8 cellular contexts compared by ENCODE assay signal in genomic region chr2:65231892-65232477, GRCh38. TPM values are rescaled to one million over a fixed set of nuclear protein-coding genes. Genes with fewer than 3 reads are reported as not detected.
DNase-seq lines count a peak whose midpoint lies in the region; ATAC-seq and TF ChIP-seq lines count a peak whose summit lies in the region.

No MANE protein-coding gene starts in this region.

- H3K27me3 ChIP-seq in mucosa of rectum (ENCODE audit: control insufficient read depth in 2 of 2, insufficient read depth in 2 of 2, low read length in 2 of 2), result no peaks in the 10 kb centered on the region
- H3K27me3 ChIP-seq in heart right ventricle, result no peaks in the 10 kb centered on the region

- no peak for ATAC-seq in activated naive CD8-positive, alpha-beta T cell treated with anti-CD3 and anti-CD28 coated beads, Interleukin-2, amount 50 U/mL, for 24 hours
- ATAC-seq in GM21447 (IDR thresholded peaks at IDR 0.05; ENCODE audit: unreplicated experiment) (no peak), heart right ventricle (no peak)

- peaks cover 9 to 15% of the 10 kb centered on the region in 2 donors for H3K4me1 ChIP-seq in mucosa of rectum (ENCODE audit: control insufficient read depth in 2 of 2, insufficient read depth in 2 of 2, low read length in 2 of 2)
- H3K4me1 ChIP-seq in heart right ventricle, result peaks cover 3 to 82% (median 73%) of the 10 kb centered on the region in 9 donors

- H3K9me3 Mint-ChIP-seq in CD14-positive monocyte (peaks cover 0 to 2% (median 0%) of the 10 kb centered on the region in 7 donors), IgD-negative memory B cell (no peaks in the 10 kb centered on the region)
- no peaks in the 10 kb centered on the region for H3K9me3 Mint-ChIP-seq in activated naive CD8-positive, alpha-beta T cell treated with anti-CD3 and anti-CD28 coated beads, Interleukin-2, amount 50 U/mL, for 24 hours

- no peak for TF ChIP-seq CTCF in CD14-positive monocyte (IDR thresholded peaks at IDR 0.05)
- no peak for TF ChIP-seq CTCF in heart right ventricle (IDR thresholded peaks at IDR 0.05)

- no peak overlapping the region for H3K4me3 ChIP-seq in mucosa of rectum (ENCODE audit: low read length in 2 of 2)
- H3K4me3 ChIP-seq in heart right ventricle, result no peak overlapping the region

- DNase-seq in CD14-positive monocyte (ENCODE audit: low spot score) (peak; percentile 51), retina (no peak), posterior vena cava (ENCODE audit: low spot score) (no peak), heart right ventricle (no peak)
- DNase-seq in activated naive CD8-positive, alpha-beta T cell treated with anti-CD3 and anti-CD28 coated beads, Interleukin-2, amount 50 U/mL, for 24 hours, result no peak

- H3K36me3 Mint-ChIP-seq in CD14-positive monocyte (peaks cover 17 to 40% of the 10 kb centered on the region in 2 donors), IgD-negative memory B cell (peaks cover 4% of the 10 kb centered on the region)
- H3K36me3 Mint-ChIP-seq in activated naive CD8-positive, alpha-beta T cell treated with anti-CD3 and anti-CD28 coated beads, Interleukin-2, amount 50 U/mL, for 24 hours (ENCODE audit: low read depth), result peaks cover 30% of the 10 kb centered on the region

- H3K4me3 Mint-ChIP-seq in CD14-positive monocyte (peak overlapping the region; percentile 37 to 53), IgD-negative memory B cell (peak overlapping the region; percentile 17 to 89 (median 80))
- H3K4me3 Mint-ChIP-seq in activated naive CD8-positive, alpha-beta T cell treated with anti-CD3 and anti-CD28 coated beads, Interleukin-2, amount 50 U/mL, for 24 hours, result peak overlapping the region; percentile 47

- H3K9me3 ChIP-seq in mucosa of rectum (ENCODE audit: control insufficient read depth in 2 of 2, low read length in 2 of 2) (no peaks in the 10 kb centered on the region), heart right ventricle (no peaks in the 10 kb centered on the region)

- H3K27me3 Mint-ChIP-seq in CD14-positive monocyte (ENCODE audit: low read depth in 3 of 3) (peaks cover 0 to 4% (median 0%) of the 10 kb centered on the region in 3 donors), IgD-negative memory B cell (no peaks in the 10 kb centered on the region)
- no peaks in the 10 kb centered on the region for H3K27me3 Mint-ChIP-seq in activated naive CD8-positive, alpha-beta T cell treated with anti-CD3 and anti-CD28 coated beads, Interleukin-2, amount 50 U/mL, for 24 hours

- peaks cover 0 to 4% of the 10 kb centered on the region in 2 donors for H3K36me3 ChIP-seq in mucosa of rectum (ENCODE audit: control insufficient read depth in 2 of 2, insufficient read depth in 2 of 2, low read length in 2 of 2)
- H3K36me3 ChIP-seq in heart right ventricle, result peaks cover 0 to 44% (median 0%) of the 10 kb centered on the region in 9 donors

- no peak overlapping the region for H3K9ac ChIP-seq in mucosa of rectum (ENCODE audit: low read depth in 1 of 2, low read length in 2 of 2)

- WGBS in heart right ventricle, 2 donors, result 81 to 87% methylated on average over 8 of the region's 8 CpGs

- H3K27ac Mint-ChIP-seq in CD14-positive monocyte (peak overlapping the region; percentile 82 to 94 (median 89)), IgD-negative memory B cell (peak overlapping the region; percentile 80 to 92 (median 83))
- peak overlapping the region; percentile 84 for H3K27ac Mint-ChIP-seq in activated naive CD8-positive, alpha-beta T cell treated with anti-CD3 and anti-CD28 coated beads, Interleukin-2, amount 50 U/mL, for 24 hours

- H3K4me1 Mint-ChIP-seq in CD14-positive monocyte (peaks cover 52% of the 10 kb centered on the region), IgD-negative memory B cell (peaks cover 40 to 53% (median 40%) of the 10 kb centered on the region in 3 donors)
- peaks cover 67% of the 10 kb centered on the region for H3K4me1 Mint-ChIP-seq in activated naive CD8-positive, alpha-beta T cell treated with anti-CD3 and anti-CD28 coated beads, Interleukin-2, amount 50 U/mL, for 24 hours

- intact Hi-C loops in CD14-positive monocyte (cut with micrococcal nuclease) (no loop called here), posterior vena cava (cut with DNase I) (no loop called here), heart right ventricle (cut with DNase I) (no loop called here)

- peak overlapping the region; percentile 27 for H3K27ac ChIP-seq in mucosa of rectum (ENCODE audit: low read depth in 2 of 2, low read length in 2 of 2)
- H3K27ac ChIP-seq in heart right ventricle, result peak overlapping the region in 1 of 10 donors; percentile 65

RNA-seq across cellular contexts. Expression of gene ACTR2, which starts 4.4 kb away (rescaled TPM):
- polyA plus RNA-seq in CD14-positive monocyte (100 to 1,000 TPM; 342 to 560 TPM), IgD-negative memory B cell (296 TPM), heart right ventricle (10 to 100 TPM; 34.1 to 48.6 TPM)
- total RNA-seq in posterior vena cava (100 to 1,000 TPM; 218 to 220 TPM), heart right ventricle (100 to 1,000 TPM in 6 of 10 donors, 10 to 100 TPM in 4; 87.3 to 164 (median 114) TPM)
